In the genomic region with DNA sequence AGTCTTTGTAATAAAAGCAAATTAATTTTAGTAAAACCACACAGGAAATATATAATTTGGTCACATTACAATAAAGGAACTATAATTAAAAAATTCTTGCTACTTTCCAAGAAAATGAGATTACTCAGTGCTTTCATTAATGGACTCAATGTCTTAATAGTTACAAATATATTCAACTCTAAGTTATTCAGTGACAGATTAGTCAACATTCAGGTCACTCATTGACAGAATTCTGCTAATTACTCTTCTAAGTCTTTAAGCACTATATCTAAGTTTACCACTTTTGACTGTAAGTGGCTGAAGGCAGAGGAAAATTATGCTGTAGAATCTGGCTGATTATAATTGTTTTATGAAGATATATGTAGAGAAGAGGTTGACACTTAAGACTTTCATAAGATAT, we compare ENCODE assay signal across 27 cellular contexts.
"Had no signal": no experiment of that assay in that cellular context is flagged by ENCODE, and none has a peak within 500 bp of the region (broad histone marks: within the 10 kb centered on the region; RNA-seq: fewer than 3 reads in every experiment).

No MANE protein-coding gene starts in this region.

- H3K27me3 Mint-ChIP-seq: progenitor cell of endocrine pancreas; stimulated activated naive B cell treated with anti-CD40 and anti-IgM and Interleukin-4, amounts not matched to agents 10 μg/mL and 1 μg/mL and 100 μg/mL, for 72 hours had no signal

- H3K4me1 Mint-ChIP-seq: naive B cell; stimulated activated naive B cell treated with anti-CD40 and anti-IgM and Interleukin-4, amounts not matched to agents 10 μg/mL and 1 μg/mL and 100 μg/mL, for 72 hours had no signal

- H3K4me3 Mint-ChIP-seq: mesothelial cell of epicardium; naive B cell; natural killer cell; stimulated activated naive B cell treated with anti-CD40 and anti-IgM and Interleukin-4, amounts not matched to agents 10 μg/mL and 1 μg/mL and 100 μg/mL, for 72 hours had no signal

- H3K9me3 Mint-ChIP-seq: natural killer cell; stimulated activated naive B cell treated with anti-CD40 and anti-IgM and Interleukin-4, amounts not matched to agents 10 μg/mL and 1 μg/mL and 100 μg/mL, for 72 hours had no signal

- H3K36me3 Mint-ChIP-seq: mesothelial cell of epicardium; naive B cell; natural killer cell; stimulated activated naive B cell treated with anti-CD40 and anti-IgM and Interleukin-4, amounts not matched to agents 10 μg/mL and 1 μg/mL and 100 μg/mL, for 72 hours had no signal

- H3K4me3 ChIP-seq: hepatocyte, left ventricle myocardium inferior, lung, ovary, skin epidermis, stomach, testis, thyroid gland, transverse colon, upper lobe of left lung, vagina had no signal

- ATAC-seq: left colon; natural killer cell; right cardiac atrium; sciatic nerve; stimulated activated naive B cell treated with anti-CD40 and anti-IgM and Interleukin-4, amounts not matched to agents 10 μg/mL and 1 μg/mL and 100 μg/mL, for 72 hours; stimulated activated naive CD8-positive, alpha-beta T cell treated with anti-CD3 and anti-CD28 coated beads, Interleukin-15, Interleukin-2, amounts not matched to agents 100 U/mL and 50 U/mL, for 24 hours had no signal

- DNase-seq: islet precursor cell; kidney glomerular epithelial cell; left colon; left ventricle myocardium inferior; mesendoderm; naive B cell; natural killer cell; ovary; retina; stimulated activated CD4-positive, alpha-beta T cell treated with anti-CD3 and anti-CD28 coated beads, Interleukin-12 subunit alpha, Interleukin-12 subunit beta, amount 100 ng/mL, for 4 hours; stimulated activated CD4-positive, alpha-beta T cell treated with anti-CD3 and anti-CD28 coated beads, Interleukin-2, amount 100 ng/mL, for 24 hours; stimulated activated CD4-positive, alpha-beta T cell treated with anti-CD3 and anti-CD28 coated beads, Interleukin-4, amount 100 ng/mL, for 1 hour; stimulated activated naive B cell treated with anti-CD40 and anti-IgM and Interleukin-4, amounts not matched to agents 10 μg/mL and 1 μg/mL and 100 μg/mL, for 72 hours; stimulated activated naive CD8-positive, alpha-beta T cell treated with anti-CD3 and anti-CD28 coated beads, Interleukin-15, Interleukin-2, amounts not matched to agents 100 U/mL and 50 U/mL, for 24 hours; stomach; testis; thyroid gland; transverse colon; upper lobe of left lung had no signal

- H3K27ac Mint-ChIP-seq: mesothelial cell of epicardium; naive B cell; natural killer cell; stimulated activated naive B cell treated with anti-CD40 and anti-IgM and Interleukin-4, amounts not matched to agents 10 μg/mL and 1 μg/mL and 100 μg/mL, for 72 hours had no signal
